In genomic region chr7:94908204-94909022, GRCh38 we compare ENCODE assay signal across 8 cellular contexts. TPM values are rescaled to one million over a fixed set of nuclear protein-coding genes. Genes with fewer than 3 reads are reported as not detected.
DNase-seq lines count a peak whose midpoint lies in the region; ATAC-seq, FAIRE-seq and TF ChIP-seq lines count a peak whose summit lies in the region.
"Had no signal": no experiment of that assay in that cellular context is flagged by ENCODE, and none has a peak within 500 bp of the region (broad histone marks: within the 10 kb centered on the region; RNA-seq: fewer than 3 reads in every experiment).

No MANE protein-coding gene starts in this region.

- H3K4me3 ChIP-seq in GM08714 (ENCODE audit: low read length), result peak overlapping the region; percentile 9
- peak overlapping the region; percentile 41 to 48 for H3K4me3 ChIP-seq in cardiac fibroblast (replicated peaks in 1 of 2; ENCODE audit: low read depth in 2 of 2, low read length in 2 of 2)
- H3K4me3 ChIP-seq in kidney (ENCODE audit: low read length in 2 of 2), result peak overlapping the region; percentile 72 to 79
- peak overlapping the region; percentile 53 to 67 for H3K4me3 ChIP-seq in small intestine (ENCODE audit: low read depth in 1 of 2, low read length in 2 of 2)

- FAIRE-seq in kidney (lab: Jason Lieb, UNC) (no peak), small intestine (lab: Jason Lieb, UNC) (no peak)

- no peak for ATAC-seq in HG03097 (IDR thresholded peaks at IDR 0.05; ENCODE audit: low FRiP score, unreplicated experiment)

- no peaks in the 10 kb centered on the region for H3K9me3 ChIP-seq in kidney (ENCODE audit: control insufficient read depth in 1 of 2, low read length in 2 of 2)
- no peaks in the 10 kb centered on the region for H3K9me3 ChIP-seq in small intestine (ENCODE audit: control insufficient read depth, low read depth)

- H3K9ac ChIP-seq in kidney (ENCODE audit: low read length in 2 of 2), result peak overlapping the region; percentile 37 to 53

- WGBS in small intestine, 3 donors, result 1 to 3% (median 2%) methylated on average over 26 of the region's 26 CpGs

- H3K36me3 ChIP-seq in kidney (ENCODE audit: control insufficient read depth in 1 of 2, insufficient read depth in 2 of 2, low read length in 2 of 2), result no peaks in the 10 kb centered on the region
- H3K36me3 ChIP-seq in small intestine (ENCODE audit: control insufficient read depth in 2 of 2, insufficient read depth in 2 of 2, low read length in 2 of 2), result no peaks in the 10 kb centered on the region

- intact Hi-C loops in kidney (cut with DNase I), result no loop called here

- H3K27me3 ChIP-seq in small intestine (ENCODE audit: control insufficient read depth in 2 of 2, insufficient read depth in 2 of 2, low read length in 2 of 2), result no peaks in the 10 kb centered on the region

- H3K27ac ChIP-seq in kidney (ENCODE audit: low read depth in 2 of 2, low read length in 2 of 2), result peak overlapping the region; percentile 63 to 68
- peak overlapping the region in 1 of 2 donors; percentile 64 for H3K27ac ChIP-seq in small intestine (ENCODE audit: low read depth in 1 of 2, low read length in 1 of 2)

- peak; percentile 62 to 82 for DNase-seq in NCI-H2081 (lab: John Stamatoyannopoulos, UW)
- DNase-seq in cardiac fibroblast (ENCODE audit: low read depth in 2 of 2), result peak; percentile 9 to 20
- peak; percentile 75 for DNase-seq in kidney
- peak; percentile 42 for DNase-seq in small intestine
- DNase-seq in NCI-H226, result no peak

- TF ChIP-seq CTCF in cardiac fibroblast (IDR thresholded peaks at IDR 0.05; ENCODE audit: low read depth, low read length), result no peak
- TF ChIP-seq CTCF in kidney (IDR thresholded peaks at IDR 0.05; ENCODE audit: borderline replicate concordance, extremely low read depth, insufficient read depth), result no peak

- H3K4me1 ChIP-seq in kidney (ENCODE audit: control insufficient read depth in 1 of 2, insufficient read depth in 1 of 2, low read depth in 1 of 2, low read length in 2 of 2) (peaks cover 0 to 4% of the 10 kb centered on the region in 2 donors), small intestine (ENCODE audit: control insufficient read depth in 2 of 2, insufficient read depth in 1 of 2, low read depth in 1 of 2, low read length in 1 of 2) (no peaks in the 10 kb centered on the region)

RNA-seq across cellular contexts. Expression of gene PPP1R9A, which starts 1.0 kb away (rescaled TPM):
- total RNA-seq in kidney, result 25.7 TPM
- polyA plus RNA-seq in kidney (ENCODE audit: insufficient read depth, low read depth, low replicate concordance) (2.6 TPM), small intestine (1 to 10 TPM in 1 of 3 donors, under 1 TPM in 2; 0.27 to 2.4 (median 0.89) TPM)
- total RNA-seq: T-helper 2 cell treated with Interferon-gamma antibody and Interleukin-4, amounts not matched to agents 100 ng/mL and 5 ng/mL, for 36 hours had no signal

Comparison
In these comparisons a context has a peak if more than half of its experiments do, and no peak if none do; other contexts are left out.
1. H3K4me3 ChIP-seq: peak in every context shown above with its lines; median percentile 76 in kidney; 60 in small intestine; 44 in cardiac fibroblast; 9 in GM08714.